ENCODE assay signal across 18 cellular contexts in genomic region chr10:76582536-76582935, GRCh38.
DNase-seq lines count a peak whose midpoint lies in the region; ATAC-seq and TF ChIP-seq lines count a peak whose summit lies in the region.
"Had no signal": no experiment of that assay in that cellular context is flagged by ENCODE, and none has a peak within 500 bp of the region (broad histone marks: within the 10 kb centered on the region; RNA-seq: fewer than 3 reads in every experiment).

No MANE protein-coding gene starts in this region.

- 79 to 88% methylated on average over 1 of the region's 1 CpG for WGBS in upper lobe of left lung, 2 donors

- no peak for TF ChIP-seq CTCF in brain microvascular endothelial cell (IDR thresholded peaks at IDR 0.05; ENCODE audit: low read depth, low read length, missing control alignments)
- no peak for TF ChIP-seq CTCF in left lung (IDR thresholded peaks at IDR 0.05)
- no peak for TF ChIP-seq CTCF in upper lobe of left lung (IDR thresholded peaks at IDR 0.05)

- H3K27ac ChIP-seq in brain microvascular endothelial cell: peak overlapping the region; percentile 24
- H3K27ac ChIP-seq in left lung: no peak overlapping the region
- H3K27ac ChIP-seq in upper lobe of left lung: peak overlapping the region; percentile 13 to 71 (median 48)
- H3K27ac ChIP-seq: dorsolateral prefrontal cortex had no signal

- TF ChIP-seq EP300 in upper lobe of left lung (IDR thresholded peaks at IDR 0.05): no peak

- ATAC-seq in left lung (peak; percentile 13), upper lobe of left lung (ENCODE audit: low FRiP score in 2 of 2) (no peak)
- ATAC-seq: gastroesophageal sphincter, left colon had no signal

- H3K9me3 ChIP-seq in left lung (no peaks in the 10 kb centered on the region), upper lobe of left lung (no peaks in the 10 kb centered on the region)
- H3K9me3 ChIP-seq: gastroesophageal sphincter had no signal

- intact Hi-C loops in left lung (cut with DNase I): no loop called here
- intact Hi-C loops in cardiac septum (cut with DNase I): no loop called here

- in situ Hi-C loops in brain microvascular endothelial cell (cut with HindIII; ENCODE audit: low pct_ligation_motif_present, low sequenced_read_pairs): no loop called here

- no peak overlapping the region for H3K4me3 ChIP-seq in brain microvascular endothelial cell (ENCODE audit: low read depth, low read length)
- no peak overlapping the region for H3K4me3 ChIP-seq in left lung
- H3K4me3 ChIP-seq in upper lobe of left lung: no peak overlapping the region
- H3K4me3 ChIP-seq: dorsolateral prefrontal cortex, gastroesophageal sphincter had no signal

- DNase-seq in HCEC 1CT: peak; percentile 7
- peak; percentile 51 for DNase-seq in brain microvascular endothelial cell
- DNase-seq in left lung: no peak
- DNase-seq in upper lobe of left lung: no peak
- DNase-seq in NCI-H2081 treated with DMSO at 0.1 percent for 48 hours (lab: John Stamatoyannopoulos, UW): no peak
- no peak for DNase-seq in activated gamma-delta T cell (lab: John Stamatoyannopoulos, UW)
- no peak for DNase-seq in NCI-H187 treated with DMSO at 0.1 percent for 48 hours (lab: John Stamatoyannopoulos, UW)
- DNase-seq in cardiac septum (ENCODE audit: low spot score): no peak
- DNase-seq: activated CD4-positive, alpha-beta T cell treated with anti-CD3 and anti-CD28 coated beads for 48 hours; AML-193; DMS79 treated with DMSO at 0.1 percent for 48 hours; dorsolateral prefrontal cortex; left colon; NCI-H1105 treated with DMSO at 0.1 percent for 48 hours; Right ventricle myocardium superior; small intestine; stimulated activated naive CD4-positive, alpha-beta T cell treated with Interleukin-2 at 50 U/mL for 16 hours had no signal

- H3K4me1 ChIP-seq in left lung (peaks cover 5 to 9% of the 10 kb centered on the region in 2 donors), upper lobe of left lung (peaks cover 0 to 26% (median 18%) of the 10 kb centered on the region in 4 donors)

- H3K27me3 ChIP-seq in brain microvascular endothelial cell (replicated peaks) (no peaks in the 10 kb centered on the region), left lung (no peaks in the 10 kb centered on the region), upper lobe of left lung (no peaks in the 10 kb centered on the region)
- H3K27me3 ChIP-seq: dorsolateral prefrontal cortex, gastroesophageal sphincter had no signal

- no peaks in the 10 kb centered on the region for H3K36me3 ChIP-seq in brain microvascular endothelial cell (replicated peaks)
- no peaks in the 10 kb centered on the region for H3K36me3 ChIP-seq in left lung
- no peaks in the 10 kb centered on the region for H3K36me3 ChIP-seq in upper lobe of left lung
- H3K36me3 ChIP-seq: gastroesophageal sphincter had no signal

- no peak for TF ChIP-seq POLR2A in upper lobe of left lung (IDR thresholded peaks at IDR 0.05)

Comparison
In these comparisons a context has a peak if more than half of its experiments do, and no peak if none do; other contexts are left out.
1. DNase-seq: peak in HCEC 1CT (single experiment) and brain microvascular endothelial cell (single experiment); none in left lung (0 of 2), upper lobe of left lung (0 of 2), NCI-H2081 treated with DMSO at 0.1 percent for 48 hours (single experiment), activated gamma-delta T cell (single experiment), NCI-H187 treated with DMSO at 0.1 percent for 48 hours (single experiment) and cardiac septum (single experiment).
2. H3K27ac ChIP-seq: peak in brain microvascular endothelial cell (single experiment) and upper lobe of left lung (4 of 4); none in left lung (0 of 2).